Comparison of ENCODE assay signal across 2 cellular contexts in genomic region chr20:2895154-2895553, GRCh38. TPM values are rescaled to one million over a fixed set of nuclear protein-coding genes. Genes with fewer than 3 reads are reported as not detected.
DNase-seq lines count a peak whose midpoint lies in the region; ATAC-seq, FAIRE-seq and TF ChIP-seq lines count a peak whose summit lies in the region.
"Not testable (repeated sequence)": the region's sequence is repeated elsewhere in the genome, so short reads cannot be mapped to it uniquely, and the experiment has no call there.

No MANE protein-coding gene starts in this region.

- BruUV-seq in HepG2 (replicated peaks; lab: Mats Ljungman, UMichigan): not testable (repeated sequence)

- peaks cover 61% of the 10 kb centered on the region for H3K9me3 ChIP-seq in BLaER1
- not testable (repeated sequence) for H3K9me3 ChIP-seq in HepG2 (ENCODE audit: low read length)

- H3K36me3 ChIP-seq in BLaER1: peaks cover 52% of the 10 kb centered on the region
- not testable (repeated sequence) for H3K36me3 ChIP-seq in HepG2 (replicated peaks in 1 of 2; ENCODE audit: control insufficient read depth in 1 of 2, insufficient read depth in 2 of 2, low read length in 2 of 2)

- TF ChIP-seq EP300 in HepG2 (IDR thresholded peaks at IDR 0.05; ENCODE audit: low read depth in 2 of 2, low read length in 2 of 2); HepG2 (CRISPR knock-in tag; IDR thresholded peaks at IDR 0.05; ENCODE audit: borderline replicate concordance): not testable (repeated sequence)

- 97% methylated on average over 3 of the region's 3 CpGs for WGBS in HepG2 (ENCODE audit: low lambda C conversion rate)

- ATAC-seq in HepG2: not testable (repeated sequence)

- POLR2A ChIA-PET in HepG2 (lab: Yijun Ruan, JAX): not testable (repeated sequence)

- not testable (repeated sequence) for H3K9ac ChIP-seq in BLaER1; HepG2 (ENCODE audit: insufficient read depth, low read depth, low read length)

- TF ChIP-seq CTCF in HepG2 (CRISPR knock-in tag; IDR thresholded peaks at IDR 0.05): not testable (repeated sequence)

- not testable (repeated sequence) for H3K27ac ChIP-seq in BLaER1; HepG2 (ENCODE audit: extremely low read length, insufficient read depth, low read length)

- H3K4me2 ChIP-seq in BLaER1; HepG2 (ENCODE audit: low read depth, low read length): not testable (repeated sequence)

- CTCF ChIA-PET in HepG2 (lab: Yijun Ruan, JAX; ENCODE audit: low intra/inter-chr PET ratio, low total read pairs): not testable (repeated sequence)

- H3K4me3 ChIP-seq in BLaER1: peak overlapping the region; percentile 25; the same call in 1 of the 2 replicates
- H3K4me3 ChIP-seq in HepG2 (replicated peaks in 1 of 3; ENCODE audit: insufficient read depth in 1 of 3, low read depth in 2 of 3, low read length in 3 of 3): not testable (repeated sequence)

- not testable (repeated sequence) for TF ChIP-seq POLR2A in HepG2 (IDR thresholded peaks at IDR 0.05; ENCODE audit: insufficient read depth in 1 of 2, low read depth in 2 of 2, low read length in 2 of 2)

- H3K27me3 ChIP-seq in BLaER1; HepG2 (ENCODE audit: control insufficient read depth in 1 of 2, insufficient read depth in 2 of 2, low read length in 2 of 2): not testable (repeated sequence)

- TF ChIP-seq RAD21 in HepG2 (CRISPR knock-in tag; IDR thresholded peaks at IDR 0.05): not testable (repeated sequence)

- in situ Hi-C loops in HepG2 (cut with HindIII; ENCODE audit: extremely low pct_ligation_motif_present, low pct_unique_long_range_greater_than_20kb): not testable (repeated sequence)

- H2AFZ ChIP-seq in HepG2 (ENCODE audit: low read length): not testable (repeated sequence)

- intact Hi-C loops in HepG2 (cut with micrococcal nuclease; ENCODE audit: unreplicated experiment): not testable (repeated sequence)

- not testable (repeated sequence) for FAIRE-seq in HepG2 (lab: Jason Lieb, UNC)

- H4K20me1 ChIP-seq in BLaER1: peaks cover 17% of the 10 kb centered on the region
- H4K20me1 ChIP-seq in HepG2 (ENCODE audit: insufficient read depth, low read length): not testable (repeated sequence)

- H3K79me2 ChIP-seq in HepG2 (ENCODE audit: insufficient read depth, low read length): peaks cover 66% of the 10 kb centered on the region

- not testable (repeated sequence) for DNase-seq in HepG2 (ENCODE audit: low spot score)

- peaks cover 28% of the 10 kb centered on the region for H3K4me1 ChIP-seq in BLaER1
- peaks cover 19% of the 10 kb centered on the region for H3K4me1 ChIP-seq in HepG2 (ENCODE audit: insufficient read depth, low read length)

TF ChIP-seq in HepG2, 621 proteins besides CTCF, POLR2A, EP300 and RAD21 (continues in another document):
- TF ChIP-seq SNAI1 (CRISPR knock-in tag; IDR thresholded peaks at IDR 0.05; ENCODE audit: borderline replicate concordance): peak; percentile 23; the same call in 1 of the 2 replicates
- peak; percentile 97; the same call in 1 of the 2 replicates for TF ChIP-seq ZFP1 (CRISPR knock-in tag; IDR thresholded peaks at IDR 0.05)

RNA-seq across cellular contexts. Expression of gene PTPRA, which starts 21.9 kb away (rescaled TPM):
- 43.7 and 47.2 TPM in 2 replicates for total RNA-seq in HepG2 (2016; rRNA removed; fragmentation: Illumina TruSeq; extraction: Trizol)
- 75.0 and 92.4 TPM in 2 replicates for total RNA-seq in HepG2 (2016; cell fraction: cytosol; rRNA removed; fragmentation: Illumina TruSeq; extraction: Trizol; ENCODE audit: low read depth)
- total RNA-seq in HepG2 (2016; cell fraction: insoluble cytoplasmic fraction; rRNA removed; fragmentation: Illumina TruSeq; extraction: Trizol): 36.6 and 48.6 TPM in 2 replicates
- 68.2 and 69.6 TPM in 2 replicates for total RNA-seq in HepG2 (2016; cell fraction: membrane; rRNA removed; fragmentation: Illumina TruSeq; extraction: Trizol)
- total RNA-seq in HepG2 (2016; cell fraction: nucleus; rRNA removed; fragmentation: Illumina TruSeq; extraction: Trizol): 49.3 and 53.4 TPM in 2 replicates
- polyA plus RNA-seq in HepG2 (2011; rRNA removed): 107 and 127 TPM in 2 replicates
- 69.7 and 102 TPM in 2 replicates for polyA plus RNA-seq in HepG2 (2011; cell fraction: cytosol; rRNA removed)
- 65.1 and 68.2 TPM in 2 replicates for polyA plus RNA-seq in HepG2 (2011; cell fraction: nucleus; rRNA removed)
- polyA plus RNA-seq in HepG2 (2012): 67.3 and 73.2 TPM in 2 replicates
- polyA plus RNA-seq in HepG2 (2016; cell fraction: cytosol; fragmentation: Illumina TruSeq; extraction: Trizol; ENCODE audit: low read depth): 23.1 and 26.7 TPM in 2 replicates
- polyA plus RNA-seq in HepG2 (2016; cell fraction: insoluble cytoplasmic fraction; fragmentation: Illumina TruSeq; extraction: Trizol; ENCODE audit: low read depth): 56.2 and 64.8 TPM in 2 replicates
- 68.7 and 72.2 TPM in 2 replicates for polyA plus RNA-seq in HepG2 (2016; cell fraction: membrane; fragmentation: Illumina TruSeq; extraction: Trizol; ENCODE audit: low read depth)
- polyA plus RNA-seq in HepG2 (2016; cell fraction: nucleus; fragmentation: Illumina TruSeq; extraction: Trizol; ENCODE audit: insufficient read depth, low read depth): 100 and 102 TPM in 2 replicates
- polyA minus RNA-seq in HepG2 (2011; rRNA and poly(A)+ RNA removed; ENCODE audit: low replicate concordance): 22.9 and 71.1 TPM in 2 replicates
- 48.3 and 52.0 TPM in 2 replicates for polyA minus RNA-seq in HepG2 (2011; cell fraction: cytosol; rRNA and poly(A)+ RNA removed)
- polyA minus RNA-seq in HepG2 (2011; cell fraction: nucleus; rRNA and poly(A)+ RNA removed): 49.8 and 61.4 TPM in 2 replicates

RNA-seq across cellular contexts. Expression of gene VPS16, which starts 54.6 kb away (rescaled TPM):
- 27.6 and 35.4 TPM in 2 replicates for total RNA-seq in HepG2 (2016; rRNA removed; fragmentation: Illumina TruSeq; extraction: Trizol)
- total RNA-seq in HepG2 (2016; cell fraction: cytosol; rRNA removed; fragmentation: Illumina TruSeq; extraction: Trizol; ENCODE audit: low read depth): 5.8 and 7.1 TPM in 2 replicates
- 28.5 and 36.0 TPM in 2 replicates for total RNA-seq in HepG2 (2016; cell fraction: insoluble cytoplasmic fraction; rRNA removed; fragmentation: Illumina TruSeq; extraction: Trizol)
- 7.1 and 7.2 TPM in 2 replicates for total RNA-seq in HepG2 (2016; cell fraction: membrane; rRNA removed; fragmentation: Illumina TruSeq; extraction: Trizol)
- total RNA-seq in HepG2 (2016; cell fraction: nucleus; rRNA removed; fragmentation: Illumina TruSeq; extraction: Trizol): 36.6 and 39.6 TPM in 2 replicates
- 34.2 and 44.0 TPM in 2 replicates for polyA plus RNA-seq in HepG2 (2011; rRNA removed)
- polyA plus RNA-seq in HepG2 (2011; cell fraction: cytosol; rRNA removed): 21.5 and 23.3 TPM in 2 replicates
- 216 and 253 TPM in 2 replicates for polyA plus RNA-seq in HepG2 (2011; cell fraction: nucleus; rRNA removed)
- 26.0 and 31.8 TPM in 2 replicates for polyA plus RNA-seq in HepG2 (2012)
- 3.7 and 4.5 TPM in 2 replicates for polyA plus RNA-seq in HepG2 (2016; cell fraction: cytosol; fragmentation: Illumina TruSeq; extraction: Trizol; ENCODE audit: low read depth)
- 22.7 and 23.3 TPM in 2 replicates for polyA plus RNA-seq in HepG2 (2016; cell fraction: insoluble cytoplasmic fraction; fragmentation: Illumina TruSeq; extraction: Trizol; ENCODE audit: low read depth)
- polyA plus RNA-seq in HepG2 (2016; cell fraction: membrane; fragmentation: Illumina TruSeq; extraction: Trizol; ENCODE audit: low read depth): 4.4 and 5.8 TPM in 2 replicates
- 85.0 and 94.6 TPM in 2 replicates for polyA plus RNA-seq in HepG2 (2016; cell fraction: nucleus; fragmentation: Illumina TruSeq; extraction: Trizol; ENCODE audit: insufficient read depth, low read depth)
- 26.6 and 68.4 TPM in 2 replicates for polyA minus RNA-seq in HepG2 (2011; rRNA and poly(A)+ RNA removed; ENCODE audit: low replicate concordance)
- polyA minus RNA-seq in HepG2 (2011; cell fraction: cytosol; rRNA and poly(A)+ RNA removed): 14.9 and 18.9 TPM in 2 replicates
- polyA minus RNA-seq in HepG2 (2011; cell fraction: nucleus; rRNA and poly(A)+ RNA removed): 34.0 and 43.6 TPM in 2 replicates

RNA-seq across cellular contexts. Expression of gene PCED1A, which starts 54.7 kb away (rescaled TPM):
- total RNA-seq in HepG2 (2016; rRNA removed; fragmentation: Illumina TruSeq; extraction: Trizol): 12.6 and 40.1 TPM in 2 replicates
- 15.8 and 19.1 TPM in 2 replicates for total RNA-seq in HepG2 (2016; cell fraction: cytosol; rRNA removed; fragmentation: Illumina TruSeq; extraction: Trizol; ENCODE audit: low read depth)
- 12.7 and 43.6 TPM in 2 replicates for total RNA-seq in HepG2 (2016; cell fraction: insoluble cytoplasmic fraction; rRNA removed; fragmentation: Illumina TruSeq; extraction: Trizol)
- 25.5 and 30.3 TPM in 2 replicates for total RNA-seq in HepG2 (2016; cell fraction: membrane; rRNA removed; fragmentation: Illumina TruSeq; extraction: Trizol)
- total RNA-seq in HepG2 (2016; cell fraction: nucleus; rRNA removed; fragmentation: Illumina TruSeq; extraction: Trizol): 50.5 and 56.6 TPM in 2 replicates
- polyA plus RNA-seq in HepG2 (2011; rRNA removed): 84.2 and 92.3 TPM in 2 replicates
- polyA plus RNA-seq in HepG2 (2011; cell fraction: cytosol; rRNA removed): 34.6 and 52.7 TPM in 2 replicates
- polyA plus RNA-seq in HepG2 (2011; cell fraction: nucleus; rRNA removed): 548 and 651 TPM in 2 replicates
- 37.5 and 47.0 TPM in 2 replicates for polyA plus RNA-seq in HepG2 (2012)
- polyA plus RNA-seq in HepG2 (2016; cell fraction: cytosol; fragmentation: Illumina TruSeq; extraction: Trizol; ENCODE audit: low read depth): 15.4 and 16.6 TPM in 2 replicates
- polyA plus RNA-seq in HepG2 (2016; cell fraction: insoluble cytoplasmic fraction; fragmentation: Illumina TruSeq; extraction: Trizol; ENCODE audit: low read depth): 13.1 and 14.6 TPM in 2 replicates
- polyA plus RNA-seq in HepG2 (2016; cell fraction: membrane; fragmentation: Illumina TruSeq; extraction: Trizol; ENCODE audit: low read depth): 23.9 and 27.4 TPM in 2 replicates
- polyA plus RNA-seq in HepG2 (2016; cell fraction: nucleus; fragmentation: Illumina TruSeq; extraction: Trizol; ENCODE audit: insufficient read depth, low read depth): 129 TPM in 2 replicates
- polyA minus RNA-seq in HepG2 (2011; rRNA and poly(A)+ RNA removed; ENCODE audit: low replicate concordance): 12.5 and 33.7 TPM in 2 replicates
- polyA minus RNA-seq in HepG2 (2011; cell fraction: cytosol; rRNA and poly(A)+ RNA removed): 9.0 and 9.2 TPM in 2 replicates
- 45.2 and 51.7 TPM in 2 replicates for polyA minus RNA-seq in HepG2 (2011; cell fraction: nucleus; rRNA and poly(A)+ RNA removed)
